ENCODE assay signal across 30 cellular contexts in the genomic region with DNA sequence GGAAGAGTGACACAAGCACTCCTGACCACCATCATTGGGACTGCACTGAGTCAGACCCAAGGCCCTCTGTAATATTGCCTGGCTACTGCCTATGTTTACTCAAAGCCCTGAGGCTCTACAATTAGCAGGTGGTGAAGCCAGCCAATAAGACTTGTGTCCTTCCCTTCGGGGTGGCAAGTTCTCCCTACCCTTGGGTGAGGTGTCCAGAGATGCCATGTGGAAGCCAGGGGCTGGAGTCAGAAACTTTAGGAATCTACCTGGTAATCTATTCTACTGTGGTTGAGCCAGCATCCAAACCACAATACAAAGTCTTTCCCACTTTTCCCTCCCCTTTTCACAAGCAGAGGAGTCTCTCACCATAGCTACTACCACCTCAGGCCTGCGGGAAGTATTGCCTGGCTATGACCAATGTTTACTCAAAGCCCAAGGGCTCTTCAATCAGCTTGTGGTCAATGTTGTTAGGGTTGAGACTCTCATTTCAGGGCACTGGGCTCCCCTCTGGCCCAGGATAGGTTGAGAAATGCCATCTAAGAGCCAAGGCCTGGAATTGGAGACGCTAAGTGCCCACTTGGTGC. TPM values are rescaled to one million over a fixed set of nuclear protein-coding genes. Genes with fewer than 3 reads are reported as not detected.
DNase-seq lines count a peak whose midpoint lies in the region; ATAC-seq, FAIRE-seq and TF ChIP-seq lines count a peak whose summit lies in the region.
"Had no signal": no experiment of that assay in that cellular context is flagged by ENCODE, and none has a peak within 500 bp of the region (broad histone marks: within the 10 kb centered on the region; RNA-seq: fewer than 3 reads in every experiment).

No MANE protein-coding gene starts in this region.

- intact Hi-C loops in mammary epithelial cell (cut with micrococcal nuclease) = no loop called here
- intact Hi-C loops in breast epithelium (cut with DNase I; ENCODE audit: low total_unique reads) = no loop called here

- peak; percentile 73 for ATAC-seq in foreskin keratinocyte
- no peak for ATAC-seq in GM21360 (IDR thresholded peaks at IDR 0.05; ENCODE audit: unreplicated experiment)
- no peak for ATAC-seq in GM21390 (IDR thresholded peaks at IDR 0.05; ENCODE audit: unreplicated experiment)
- ATAC-seq: A549; activated CD8-positive, alpha-beta memory T cell treated with anti-CD3 and anti-CD28 coated beads, Interleukin-2, amount 10 ng/mL, durations not matched to agents 7 days and 5 days; activated T-cell treated with anti-CD3 and anti-CD28 coated beads, Interleukin-2, amount 50 U/mL, for 72 hours; gastrocnemius medialis had no signal

- H3K9ac ChIP-seq in mammary epithelial cell (ENCODE audit: insufficient read depth, low read length) = no peak overlapping the region

- H3K4me1 ChIP-seq in mammary epithelial cell (ENCODE audit: insufficient read depth, low read length) = peaks cover 20% of the 10 kb centered on the region
- peaks cover 0 to 2% of the 10 kb centered on the region in 2 donors for H3K4me1 ChIP-seq in breast epithelium
- peaks cover 1% of the 10 kb centered on the region for H3K4me1 ChIP-seq in foreskin keratinocyte
- H3K4me1 ChIP-seq: gastrocnemius medialis, HAP-1, prostate gland, SJCRH30 had no signal

- in situ Hi-C loops in mammary epithelial cell (cut with MboI; ENCODE audit: low sequenced_read_pairs in 2 of 2) = no loop called here

- peak; percentile 84 for FAIRE-seq in RCC 7860 (lab: Jason Lieb, UNC)
- FAIRE-seq: A549 had no signal

- no peaks in the 10 kb centered on the region for H3K79me2 ChIP-seq in mammary epithelial cell (ENCODE audit: insufficient read depth, low read length)

- DNase-seq in mammary epithelial cell (peak; percentile 62), breast epithelium (ENCODE audit: low spot score in 2 of 2) (no peak), RCC 7860 (ENCODE audit: low spot score) (peak; percentile 79), foreskin keratinocyte (peak in 1 of 2 donors; percentile 54), NCI-H1694 treated with DMSO at 0.1 percent for 48 hours (lab: John Stamatoyannopoulos, UW) (no peak)
- DNase-seq in stimulated activated CD8-positive, alpha-beta memory T cell treated with anti-CD3 and anti-CD28 coated beads, Interleukin-4, amount 100 ng/mL, for 48 hours = no peak
- DNase-seq: activated B cell treated with CpG ODN at 0.5 μM for 24 hours; activated CD8-positive, alpha-beta memory T cell treated with anti-CD3 and anti-CD28 coated beads, Interleukin-2, amount 10 ng/mL, durations not matched to agents 7 days and 5 days; activated naive CD4-positive, alpha-beta T cell treated with anti-CD3 and anti-CD28 coated beads for 36 hours; activated T-cell treated with anti-CD3 and anti-CD28 coated beads, Interleukin-2, amount 50 U/mL, for 72 hours; AML-193; CD8-positive, alpha-beta memory T cell; cortex of kidney; DMS 273 treated with DMSO at 0.1 percent for 48 hours; esophagus squamous epithelium; gastrocnemius medialis; naive B cell; NCI-H2171 treated with DMSO at 0.1 percent for 48 hours; NCI-H526 treated with DMSO at 0.1 percent for 48 hours; nucleus accumbens; SJCRH30; stimulated activated naive CD4-positive, alpha-beta T cell treated with Interleukin-2 at 50 U/mL for 16 hours had no signal

- H3K27me3 ChIP-seq in mammary epithelial cell (ENCODE audit: insufficient read depth, low read length) (no peaks in the 10 kb centered on the region), breast epithelium (no peaks in the 10 kb centered on the region), foreskin keratinocyte (no peaks in the 10 kb centered on the region)
- H3K27me3 ChIP-seq: cardiac muscle cell, gastrocnemius medialis, SJCRH30 had no signal

- CTCF ChIA-PET in mammary epithelial cell (lab: Charles Lee; ENCODE audit: low non-redundant PET) = no interaction called here

- no peak for TF ChIP-seq POLR2A in breast epithelium (IDR thresholded peaks at IDR 0.05)

- H3K36me3 ChIP-seq in mammary epithelial cell (ENCODE audit: insufficient read depth, low read length) (no peaks in the 10 kb centered on the region), breast epithelium (no peaks in the 10 kb centered on the region)
- H3K36me3 ChIP-seq: cardiac muscle cell, esophagus squamous epithelium, gastrocnemius medialis, HAP-1, prostate gland, SJCRH30, thoracic aorta had no signal

- dilution Hi-C loops in mammary epithelial cell (cut with HindIII; ENCODE audit: low sequenced_read_pairs) = no loop called here

- H4K20me1 ChIP-seq in mammary epithelial cell (ENCODE audit: insufficient read depth, low read length) = no peaks in the 10 kb centered on the region

- no TSS peak for BruUV-seq in mammary epithelial cell (replicated peaks; lab: Mats Ljungman, UMichigan)

- H3K4me2 ChIP-seq in mammary epithelial cell (ENCODE audit: insufficient read depth, low read depth, low read length) = no peak overlapping the region
- H3K4me2 ChIP-seq: A549 had no signal

- 54% methylated on average over 2 of the region's 3 CpGs for WGBS in mammary epithelial cell (ENCODE audit: low coverage, missing lambda C conversion rate)

- H3K27ac ChIP-seq in mammary epithelial cell (ENCODE audit: insufficient read depth, low read depth, low read length) (no peak overlapping the region), breast epithelium (peak overlapping the region in 1 of 2 donors; percentile 12), foreskin keratinocyte (no peak overlapping the region)
- H3K27ac ChIP-seq: A549, cardiac muscle cell, esophagus squamous epithelium, gastrocnemius medialis, prostate gland, SJCRH30, thoracic aorta had no signal

- H3K9me3 ChIP-seq in mammary epithelial cell (replicated peaks; ENCODE audit: insufficient read depth, low read length) = no peaks in the 10 kb centered on the region
- no peaks in the 10 kb centered on the region for H3K9me3 ChIP-seq in breast epithelium
- H3K9me3 ChIP-seq: esophagus squamous epithelium, gastrocnemius medialis, HAP-1, prostate gland, SJCRH30, thoracic aorta had no signal

- no peak for TF ChIP-seq CTCF in mammary epithelial cell (conservative IDR thresholded peaks at IDR 0.05 in 1 of 2, IDR thresholded peaks at IDR 0.05 in 1 of 2; ENCODE audit: extremely low read depth in 1 of 2, insufficient read depth in 1 of 2, low read depth in 1 of 2, low read length in 2 of 2)
- TF ChIP-seq CTCF in breast epithelium (IDR thresholded peaks at IDR 0.05) = no peak
- no peak for TF ChIP-seq CTCF in foreskin keratinocyte (conservative IDR thresholded peaks at IDR 0.05)

- H3K4me3 ChIP-seq in mammary epithelial cell (replicated peaks in 1 of 3; ENCODE audit: insufficient read depth in 1 of 3, low read depth in 2 of 3, low read length in 3 of 3) (no peak overlapping the region), breast epithelium (no peak overlapping the region)
- H3K4me3 ChIP-seq: A549, cardiac muscle cell, esophagus squamous epithelium, gastrocnemius medialis, HAP-1, prostate gland, SJCRH30, thoracic aorta had no signal

- H2AFZ ChIP-seq in mammary epithelial cell (ENCODE audit: low read depth, low read length) = no peak overlapping the region

RNA-seq across cellular contexts. Expression of a gene that starts 17.6 kb away (rescaled TPM):
- total RNA-seq in mammary epithelial cell (not detected), breast epithelium (1 to 10 TPM in 2 of 3 donors, under 1 TPM in 1; 0.73 to 7.8 (median 3.3) TPM), foreskin keratinocyte (0.20 TPM in 1 of 2 replicates, not detected in the other)
- polyA plus RNA-seq in mammary epithelial cell (0.36 TPM), foreskin keratinocyte (0.09 and 0.10 TPM in 2 replicates)
- polyA minus RNA-seq in mammary epithelial cell = not detected
- total RNA-seq: activated CD8-positive, alpha-beta memory T cell treated with anti-CD3 and anti-CD28 coated beads, Interleukin-2, amount 10 ng/mL, durations not matched to agents 7 days and 5 days; cardiac muscle cell; SJCRH30 had no signal
- polyA plus RNA-seq: CD8-positive, alpha-beta memory T cell had no signal

RNA-seq across cellular contexts. Expression of a gene that starts 55.9 kb away (rescaled TPM):
- total RNA-seq in mammary epithelial cell (not detected), breast epithelium (10 to 100 TPM in 1 of 3 donors, under 1 TPM in 2; under 0.01 to 18.4 (median 0.66) TPM), foreskin keratinocyte (not detected in 2 replicates)
- polyA plus RNA-seq in mammary epithelial cell (not detected), foreskin keratinocyte (not detected in 2 replicates)
- not detected for polyA minus RNA-seq in mammary epithelial cell
- total RNA-seq: activated B cell treated with CpG ODN at 0.5 μM for 24 hours; activated CD8-positive, alpha-beta memory T cell treated with anti-CD3 and anti-CD28 coated beads, Interleukin-2, amount 10 ng/mL, durations not matched to agents 7 days and 5 days; activated naive CD4-positive, alpha-beta T cell treated with anti-CD3 and anti-CD28 coated beads for 36 hours; activated T-cell treated with anti-CD3 and anti-CD28 coated beads, Interleukin-2, amount 50 U/mL, for 72 hours; CD8-positive, alpha-beta memory T cell; HT-29; SJCRH30; thoracic aorta had no signal
- polyA plus RNA-seq: A549; CD8-positive, alpha-beta memory T cell had no signal

Comparison
In these comparisons a context has a peak if more than half of its experiments do, and no peak if none do; other contexts are left out.
1. DNase-seq: peak in mammary epithelial cell (single experiment) and RCC 7860 (single experiment); none in breast epithelium (0 of 2), NCI-H1694 treated with DMSO at 0.1 percent for 48 hours (single experiment) and stimulated activated CD8-positive, alpha-beta memory T cell treated with anti-CD3 and anti-CD28 coated beads, Interleukin-4, amount 100 ng/mL, for 48 hours (single experiment).